5 cellular contexts compared by ENCODE assay signal in genomic region chr17:51482248-51482647, GRCh38.
DNase-seq lines count a peak whose midpoint lies in the region; ATAC-seq, FAIRE-seq and TF ChIP-seq lines count a peak whose summit lies in the region.
"Not testable (repeated sequence)": the region's sequence is repeated elsewhere in the genome, so short reads cannot be mapped to it uniquely, and the experiment has no call there.

No MANE protein-coding gene starts in this region.

- FAIRE-seq in G401.6 (lab: Jason Lieb, UNC): peak; percentile 58
- peak; percentile 53 for FAIRE-seq in TTC549 (lab: Jason Lieb, UNC)
- FAIRE-seq in colon (lab: Jason Lieb, UNC): peak; percentile 24
- peak; percentile 91 for FAIRE-seq in frontal cortex (lab: Jason Lieb, UNC)
- FAIRE-seq in pancreas (lab: Jason Lieb, UNC): peak; percentile 86

- TF ChIP-seq CTCF in pancreas (IDR thresholded peaks at IDR 0.05): not testable (repeated sequence)

- H3K4me3 ChIP-seq in pancreas: not testable (repeated sequence)

- ATAC-seq in pancreas: not testable (repeated sequence)

- WGBS in pancreas, 2 donors: no CpG with 5 or more reads among the region's 1 CpG

- H3K4me1 ChIP-seq in pancreas: not testable (repeated sequence)

- not testable (repeated sequence) for H3K9me3 ChIP-seq in pancreas

- not testable (repeated sequence) for H3K27me3 ChIP-seq in pancreas

- not testable (repeated sequence) for H3K27ac ChIP-seq in pancreas

- not testable (repeated sequence) for H3K36me3 ChIP-seq in pancreas

- intact Hi-C loops in pancreas (cut with DNase I): not testable (repeated sequence)

- not testable (repeated sequence) for DNase-seq in frontal cortex (ENCODE audit: low spot score in 2 of 2); pancreas
